Comparison of ENCODE assay signal across 8 cellular contexts in genomic region chr15:92904832-92905640, GRCh38. TPM values are rescaled to one million over a fixed set of nuclear protein-coding genes. Genes with fewer than 3 reads are reported as not detected.
DNase-seq lines count a peak whose midpoint lies in the region; ATAC-seq and TF ChIP-seq lines count a peak whose summit lies in the region.

No MANE protein-coding gene starts in this region.

- H3K9me3 Mint-ChIP-seq in activated CD4-positive, alpha-beta T cell treated with anti-CD3 and anti-CD28 coated beads, Interleukin-2, amount 10 ng/mL, durations not matched to agents 7 days and 5 days, result no peaks in the 10 kb centered on the region
- no peaks in the 10 kb centered on the region for H3K9me3 Mint-ChIP-seq in activated naive CD8-positive, alpha-beta T cell treated with anti-CD3 and anti-CD28 coated beads, Interleukin-2, amount 50 U/mL, for 24 hours

- H3K9me3 ChIP-seq in thoracic aorta, result no peaks in the 10 kb centered on the region

- H3K4me3 ChIP-seq in thoracic aorta, result peak overlapping the region; percentile 81

- POLR2A ChIA-PET in activated CD4-positive, alpha-beta T cell treated with anti-CD3 and anti-CD28 coated beads, Interleukin-2, amount 10 ng/mL, durations not matched to agents 7 days and 5 days (lab: Charles Lee), result interaction anchor here (0.6 to 1.3 kb wide), 3 partner anchors 16 to 108 kb away, joined by 3 to 7 read pairs (median 4); no protein-coding TSS in a partner anchor

- H3K36me3 Mint-ChIP-seq in activated CD4-positive, alpha-beta T cell treated with anti-CD3 and anti-CD28 coated beads, Interleukin-2, amount 10 ng/mL, durations not matched to agents 7 days and 5 days (ENCODE audit: low read depth), result peaks cover 66% of the 10 kb centered on the region
- H3K36me3 Mint-ChIP-seq in activated naive CD8-positive, alpha-beta T cell treated with anti-CD3 and anti-CD28 coated beads, Interleukin-2, amount 50 U/mL, for 24 hours (ENCODE audit: low read depth), result peaks cover 58% of the 10 kb centered on the region

- H3K4me1 Mint-ChIP-seq in activated CD4-positive, alpha-beta T cell treated with anti-CD3 and anti-CD28 coated beads, Interleukin-2, amount 10 ng/mL, durations not matched to agents 7 days and 5 days, result peaks cover 60% of the 10 kb centered on the region
- H3K4me1 Mint-ChIP-seq in activated naive CD8-positive, alpha-beta T cell treated with anti-CD3 and anti-CD28 coated beads, Interleukin-2, amount 50 U/mL, for 24 hours, result peaks cover 64% of the 10 kb centered on the region

- TF ChIP-seq CTCF in thoracic aorta (IDR thresholded peaks at IDR 0.05), result no peak

- H3K27me3 ChIP-seq in layer of hippocampus (ENCODE audit: control insufficient read depth, insufficient read depth, low read length) (no peaks in the 10 kb centered on the region), thoracic aorta (replicated peaks; ENCODE audit: insufficient read depth) (no peaks in the 10 kb centered on the region)

- ATAC-seq in activated naive CD8-positive, alpha-beta T cell treated with anti-CD3 and anti-CD28 coated beads, Interleukin-2, amount 50 U/mL, for 24 hours, result no peak
- ATAC-seq in thoracic aorta (ENCODE audit: insufficient number of reproducible peaks, low FRiP score, low read depth), result no peak

- H3K27me3 Mint-ChIP-seq in activated CD4-positive, alpha-beta T cell treated with anti-CD3 and anti-CD28 coated beads, Interleukin-2, amount 10 ng/mL, durations not matched to agents 7 days and 5 days, result no peaks in the 10 kb centered on the region
- H3K27me3 Mint-ChIP-seq in activated naive CD8-positive, alpha-beta T cell treated with anti-CD3 and anti-CD28 coated beads, Interleukin-2, amount 50 U/mL, for 24 hours, result no peaks in the 10 kb centered on the region

- CTCF ChIA-PET in activated CD4-positive, alpha-beta T cell treated with anti-CD3 and anti-CD28 coated beads, Interleukin-2, amount 10 ng/mL, durations not matched to agents 7 days and 5 days (lab: Charles Lee), result interaction anchor here (0.7 to 5.8 kb wide), 4 partner anchors 38 to 95 kb away, joined by 3 to 53 read pairs (median 4); no protein-coding TSS in a partner anchor

- H3K27ac Mint-ChIP-seq in activated CD4-positive, alpha-beta T cell treated with anti-CD3 and anti-CD28 coated beads, Interleukin-2, amount 10 ng/mL, durations not matched to agents 7 days and 5 days, result peak overlapping the region; percentile 99
- H3K27ac Mint-ChIP-seq in activated naive CD8-positive, alpha-beta T cell treated with anti-CD3 and anti-CD28 coated beads, Interleukin-2, amount 50 U/mL, for 24 hours, result peak overlapping the region; percentile 99

- peak overlapping the region; percentile 80 for H3K4me3 Mint-ChIP-seq in activated CD4-positive, alpha-beta T cell treated with anti-CD3 and anti-CD28 coated beads, Interleukin-2, amount 10 ng/mL, durations not matched to agents 7 days and 5 days
- H3K4me3 Mint-ChIP-seq in activated naive CD8-positive, alpha-beta T cell treated with anti-CD3 and anti-CD28 coated beads, Interleukin-2, amount 50 U/mL, for 24 hours, result peak overlapping the region; percentile 90

- no peaks in the 10 kb centered on the region for H3K36me3 ChIP-seq in thoracic aorta

- peak overlapping the region; percentile 94 for H3K27ac ChIP-seq in layer of hippocampus (ENCODE audit: low read depth, low read length)
- peak overlapping the region; percentile 88 to 98 for H3K27ac ChIP-seq in thoracic aorta

- DNase-seq in activated CD4-positive, alpha-beta T cell treated with anti-CD3 and anti-CD28 coated beads, Interleukin-2, amount 10 ng/mL, durations not matched to agents 7 days and 5 days, result no peak
- no peak for DNase-seq in activated CD4-positive, alpha-beta T cell treated with anti-CD3 and anti-CD28 coated beads for 48 hours
- DNase-seq in activated naive CD8-positive, alpha-beta T cell treated with anti-CD3 and anti-CD28 coated beads, Interleukin-2, amount 50 U/mL, for 24 hours, result no peak
- DNase-seq in thoracic aorta (ENCODE audit: low spot score) (no peak), SKM-1 (lab: John Stamatoyannopoulos, UW; ENCODE audit: unreplicated experiment) (no peak), GF-D8 (lab: John Stamatoyannopoulos, UW) (no peak), kidney tubule cell (ENCODE audit: low spot score) (no peak)

- H3K4me1 ChIP-seq in thoracic aorta (ENCODE audit: control insufficient read depth in 1 of 2, low read depth in 2 of 2), result peaks cover 42 to 64% of the 10 kb centered on the region in 2 donors

RNA-seq across cellular contexts. Expression of gene CHD2, which starts 4.9 kb away (rescaled TPM):
- total RNA-seq in activated CD4-positive, alpha-beta T cell treated with anti-CD3 and anti-CD28 coated beads, Interleukin-2, amount 10 ng/mL, durations not matched to agents 7 days and 5 days, result 100 to 1,000 TPM; 129 to 148 TPM
- 100 to 1,000 TPM; 143 to 148 TPM for total RNA-seq in thoracic aorta
